In genomic region chr1:167068761-167069160, GRCh38 we compare ENCODE assay signal across 1 cellular context.
TF ChIP-seq lines count a peak whose summit lies in the region.

No MANE protein-coding gene starts in this region.

TF ChIP-seq in K562, 482 proteins besides CTCF, POLR2A, EP300 and RAD21:
- TF ChIP-seq USF2 (CRISPR knock-in tag; IDR thresholded peaks at IDR 0.05) (peak; percentile 51), CXXC5 (CRISPR knock-in tag; IDR thresholded peaks at IDR 0.05) (no peak), USF1 (CRISPR knock-in tag; IDR thresholded peaks at IDR 0.05) (peak; percentile 65), RAD51 (IDR thresholded peaks at IDR 0.05; ENCODE audit: borderline replicate concordance, low read depth) (peak; percentile 46; the same call in 1 of the 2 replicates), TFE3 (CRISPR knock-in tag; IDR thresholded peaks at IDR 0.05) (peak; percentile 22; the same call in 1 of the 2 replicates), PML (IDR thresholded peaks at IDR 0.05; ENCODE audit: low read length) (no peak), ETV1 (tag; conservative IDR thresholded peaks at IDR 0.05; ENCODE audit: low read depth) (no peak), TRIM28 (IDR thresholded peaks at IDR 0.05) (no peak)
TF ChIP-seq in K562: peak in this region for 4.
